8 cellular contexts compared by ENCODE assay signal in genomic region chr3:189305412-189305811, GRCh38.
DNase-seq lines count a peak whose midpoint lies in the region; ATAC-seq, FAIRE-seq and TF ChIP-seq lines count a peak whose summit lies in the region.

No MANE protein-coding gene starts in this region.

- intact Hi-C loops in activated CD4-positive, alpha-beta T cell treated with anti-CD3 and anti-CD28 coated beads, Interleukin-2, amount 10 ng/mL, durations not matched to agents 24 days and 14 days (cut with micrococcal nuclease), result loop anchor here (1.0 to 10.0 kb wide), 5 partner anchors 17 to 1309 kb away; no protein-coding TSS in a partner anchor
- intact Hi-C loops in posterior vena cava (cut with DNase I), result no loop called here

- H3K36me3 Mint-ChIP-seq in activated CD4-positive, alpha-beta T cell treated with anti-CD3 and anti-CD28 coated beads, Interleukin-2, amount 10 ng/mL, durations not matched to agents 24 days and 14 days (ENCODE audit: low read depth), result peaks cover 13% of the 10 kb centered on the region
- peaks cover 8 to 24% of the 10 kb centered on the region in 2 donors for H3K36me3 Mint-ChIP-seq in activated naive CD4-positive, alpha-beta T cell treated with anti-CD3 and anti-CD28 coated beads, Interleukin-2, amount 50 U/mL, for 72 hours

- no peak overlapping the region for H3K4me3 ChIP-seq in suprapubic skin

- H3K9me3 ChIP-seq in suprapubic skin, result no peaks in the 10 kb centered on the region

- peaks cover 56% of the 10 kb centered on the region for H3K4me1 Mint-ChIP-seq in activated CD4-positive, alpha-beta T cell treated with anti-CD3 and anti-CD28 coated beads, Interleukin-2, amount 10 ng/mL, durations not matched to agents 24 days and 14 days

- no peak for TF ChIP-seq EP300 in suprapubic skin (IDR thresholded peaks at IDR 0.05)

- TF ChIP-seq POLR2A in suprapubic skin (IDR thresholded peaks at IDR 0.05), result no peak

- TF ChIP-seq CTCF in suprapubic skin (IDR thresholded peaks at IDR 0.05) (no peak), D721Med (IDR thresholded peaks at IDR 0.05; ENCODE audit: insufficient read depth, missing control alignments) (no peak)

- peak overlapping the region; percentile 76 for H3K27ac ChIP-seq in suprapubic skin

- no peak for DNase-seq in activated CD4-positive, alpha-beta T cell treated with anti-CD3 and anti-CD28 coated beads, Interleukin-2, amount 10 ng/mL, durations not matched to agents 24 days and 14 days
- no peak for DNase-seq in activated CD4-positive, alpha-beta T cell treated with anti-CD3 and anti-CD28 coated beads, Interleukin-2, amount 50 U/mL, for 48 hours
- no peak for DNase-seq in activated naive CD4-positive, alpha-beta T cell treated with anti-CD3 and anti-CD28 coated beads, Interleukin-2, amount 50 U/mL, for 72 hours (ENCODE audit: low spot score in 2 of 2)
- DNase-seq in suprapubic skin (ENCODE audit: low spot score in 2 of 2) (no peak), posterior vena cava (ENCODE audit: low spot score) (no peak), D721Med (ENCODE audit: insufficient read length, low spot score) (no peak), pons (ENCODE audit: low spot score) (no peak)

- H3K4me1 ChIP-seq in suprapubic skin, result peaks cover 44% of the 10 kb centered on the region

- ATAC-seq in HG02884 (IDR thresholded peaks at IDR 0.05; ENCODE audit: unreplicated experiment), result peak; percentile 52
- peak; percentile 61 to 90 for ATAC-seq in activated naive CD4-positive, alpha-beta T cell treated with anti-CD3 and anti-CD28 coated beads, Interleukin-2, amount 50 U/mL, for 72 hours

- FAIRE-seq in D721Med (lab: Jason Lieb, UNC), result no peak

- peak overlapping the region; percentile 91 for H3K27ac Mint-ChIP-seq in activated CD4-positive, alpha-beta T cell treated with anti-CD3 and anti-CD28 coated beads, Interleukin-2, amount 10 ng/mL, durations not matched to agents 24 days and 14 days
- peak overlapping the region; percentile 90 to 98 for H3K27ac Mint-ChIP-seq in activated naive CD4-positive, alpha-beta T cell treated with anti-CD3 and anti-CD28 coated beads, Interleukin-2, amount 50 U/mL, for 72 hours

- peaks cover 18% of the 10 kb centered on the region for H3K9me3 Mint-ChIP-seq in activated CD4-positive, alpha-beta T cell treated with anti-CD3 and anti-CD28 coated beads, Interleukin-2, amount 10 ng/mL, durations not matched to agents 24 days and 14 days
- H3K9me3 Mint-ChIP-seq in activated naive CD4-positive, alpha-beta T cell treated with anti-CD3 and anti-CD28 coated beads, Interleukin-2, amount 50 U/mL, for 72 hours, result no peaks in the 10 kb centered on the region

- H3K27me3 ChIP-seq in suprapubic skin, result no peaks in the 10 kb centered on the region

- H3K4me3 Mint-ChIP-seq in activated CD4-positive, alpha-beta T cell treated with anti-CD3 and anti-CD28 coated beads, Interleukin-2, amount 10 ng/mL, durations not matched to agents 24 days and 14 days, result peak overlapping the region; percentile 63

- WGBS in suprapubic skin, result 31% methylated on average over 1 of the region's 1 CpG

- no peaks in the 10 kb centered on the region for H3K36me3 ChIP-seq in suprapubic skin

- no peaks in the 10 kb centered on the region for H3K27me3 Mint-ChIP-seq in activated CD4-positive, alpha-beta T cell treated with anti-CD3 and anti-CD28 coated beads, Interleukin-2, amount 10 ng/mL, durations not matched to agents 24 days and 14 days
